Comparison of ENCODE assay signal across 1 cellular context in the genomic region with DNA sequence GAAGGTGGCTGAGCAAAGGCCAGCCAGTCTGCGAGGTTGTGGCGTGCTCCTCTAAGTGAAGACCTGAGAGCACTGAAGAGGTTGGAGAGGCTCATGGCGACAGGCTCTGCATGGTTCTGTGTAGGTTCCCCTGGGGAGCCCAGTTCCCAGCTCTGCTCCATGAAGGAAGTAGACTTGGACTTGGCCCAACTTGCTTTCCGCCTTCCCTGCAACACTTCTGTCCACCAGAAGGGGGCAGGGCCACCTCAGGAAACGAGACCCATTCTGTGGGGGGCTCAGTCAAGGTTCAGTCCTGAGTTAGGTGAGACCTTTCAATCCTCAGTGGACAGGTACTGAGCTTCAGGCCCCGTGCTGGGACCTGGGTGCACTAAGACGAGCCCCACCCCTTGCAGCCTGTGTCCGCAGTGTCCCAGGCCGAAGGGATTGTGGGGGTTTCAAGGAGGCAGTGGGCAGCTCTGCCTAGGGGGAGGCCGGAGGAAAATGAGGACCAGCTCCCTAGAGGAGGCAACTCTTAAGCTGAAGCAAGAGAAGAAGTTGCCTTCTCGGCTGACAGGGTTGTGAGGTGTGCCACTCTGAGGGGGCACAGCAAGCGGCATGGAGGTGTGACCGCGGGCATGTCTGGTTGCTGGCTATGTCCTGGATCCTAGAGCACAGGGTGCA.
TF ChIP-seq lines count a peak whose summit lies in the region.

No MANE protein-coding gene starts in this region.

TF ChIP-seq in HepG2, 621 proteins besides CTCF, POLR2A, EP300 and RAD21 (continued from another document):
- TF ChIP-seq BCLAF1 (IDR thresholded peaks at IDR 0.05), result no peak
- peak; percentile 29; the same call in 1 of the 2 replicates for TF ChIP-seq CBX5 (CRISPR knock-in tag; IDR thresholded peaks at IDR 0.05; ENCODE audit: borderline replicate concordance)
- TF ChIP-seq MLXIP (CRISPR knock-in tag; IDR thresholded peaks at IDR 0.05; ENCODE audit: borderline replicate concordance), result no peak
- no peak for TF ChIP-seq IRF2 (CRISPR knock-in tag; IDR thresholded peaks at IDR 0.05)
- TF ChIP-seq GABPB1 (CRISPR knock-in tag; IDR thresholded peaks at IDR 0.05), result 0 out of 2 replicates have a peak, but pooled peaks have one; percentile 16
- TF ChIP-seq ZNF225 (CRISPR knock-in tag; IDR thresholded peaks at IDR 0.05), result no peak
- 0 out of 2 replicates have a peak, but pooled peaks have one; percentile 63 for TF ChIP-seq ZNF567 (CRISPR knock-in tag; IDR thresholded peaks at IDR 0.05; ENCODE audit: borderline replicate concordance)
- peak; percentile 77 for TF ChIP-seq XRCC5 (optimal IDR thresholded peaks at IDR 0.05; ENCODE audit: low read length)
- TF ChIP-seq, protein P1, sequence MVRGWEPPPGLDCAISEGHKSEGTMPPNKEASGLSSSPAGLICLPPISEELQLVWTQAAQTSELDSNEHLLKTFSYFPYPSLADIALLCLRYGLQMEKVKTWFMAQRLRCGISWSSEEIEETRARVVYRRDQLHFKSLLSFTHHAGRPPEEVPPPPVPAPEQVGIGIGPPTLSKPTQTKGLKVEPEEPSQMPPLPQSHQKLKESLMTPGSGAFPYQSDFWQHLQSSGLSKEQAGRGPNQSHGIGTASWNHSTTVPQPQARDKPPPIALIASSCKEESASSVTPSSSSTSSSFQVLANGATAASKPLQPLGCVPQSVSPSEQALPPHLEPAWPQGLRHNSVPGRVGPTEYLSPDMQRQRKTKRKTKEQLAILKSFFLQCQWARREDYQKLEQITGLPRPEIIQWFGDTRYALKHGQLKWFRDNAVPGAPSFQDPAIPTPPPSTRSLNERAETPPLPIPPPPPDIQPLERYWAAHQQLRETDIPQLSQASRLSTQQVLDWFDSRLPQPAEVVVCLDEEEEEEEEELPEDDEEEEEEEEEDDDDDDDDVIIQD (CRISPR knock-in tag; IDR thresholded peaks at IDR 0.05; ENCODE audit: low read depth), result no peak
